23 cellular contexts compared by ENCODE assay signal in genomic region chr21:16773206-16773605, GRCh38.
DNase-seq lines count a peak whose midpoint lies in the region; ATAC-seq, FAIRE-seq and TF ChIP-seq lines count a peak whose summit lies in the region.
"Had no signal": no experiment of that assay in that cellular context is flagged by ENCODE, and none has a peak within 500 bp of the region (broad histone marks: within the 10 kb centered on the region; RNA-seq: fewer than 3 reads in every experiment).

No MANE protein-coding gene starts in this region.

- no peaks in the 10 kb centered on the region for H3K27me3 Mint-ChIP-seq in astrocyte (ENCODE audit: low read depth, unreplicated experiment)
- H3K27me3 Mint-ChIP-seq in activated CD4-positive, alpha-beta T cell treated with anti-CD3 and anti-CD28 coated beads, Interleukin-2, amount 10 ng/mL, durations not matched to agents 7 days and 5 days: no peaks in the 10 kb centered on the region
- H3K27me3 Mint-ChIP-seq: central memory CD8-positive, alpha-beta T cell had no signal

- no peak overlapping the region for H3K4me3 Mint-ChIP-seq in astrocyte (ENCODE audit: unreplicated experiment)
- H3K4me3 Mint-ChIP-seq in activated CD4-positive, alpha-beta T cell treated with anti-CD3 and anti-CD28 coated beads, Interleukin-2, amount 10 ng/mL, durations not matched to agents 7 days and 5 days: no peak overlapping the region
- H3K4me3 Mint-ChIP-seq: central memory CD8-positive, alpha-beta T cell had no signal

- H4K20me1 ChIP-seq in SK-N-SH (ENCODE audit: insufficient read depth) (no peaks in the 10 kb centered on the region), astrocyte (ENCODE audit: insufficient read depth, low read length) (no peaks in the 10 kb centered on the region), smooth muscle cell (ENCODE audit: low read depth) (no peaks in the 10 kb centered on the region)

- H3K36me3 Mint-ChIP-seq in astrocyte (ENCODE audit: low read depth, unreplicated experiment): no peaks in the 10 kb centered on the region
- no peaks in the 10 kb centered on the region for H3K36me3 Mint-ChIP-seq in activated CD4-positive, alpha-beta T cell treated with anti-CD3 and anti-CD28 coated beads, Interleukin-2, amount 10 ng/mL, durations not matched to agents 7 days and 5 days (ENCODE audit: low read depth)

- H3K4me1 Mint-ChIP-seq in astrocyte (ENCODE audit: low read depth, unreplicated experiment): peaks cover 18% of the 10 kb centered on the region
- no peaks in the 10 kb centered on the region for H3K4me1 Mint-ChIP-seq in activated CD4-positive, alpha-beta T cell treated with anti-CD3 and anti-CD28 coated beads, Interleukin-2, amount 10 ng/mL, durations not matched to agents 7 days and 5 days
- H3K4me1 Mint-ChIP-seq: central memory CD8-positive, alpha-beta T cell had no signal

- H3K4me1 ChIP-seq in SK-N-SH (ENCODE audit: control insufficient read depth in 1 of 2, insufficient read depth in 2 of 2, low read depth in 1 of 2, low read length in 1 of 2): peaks cover 0 to 2% of the 10 kb centered on the region in 2 experiments; a peak in 3 of 4 replicates
- H3K4me1 ChIP-seq in astrocyte (ENCODE audit: insufficient read depth, low read length): no peaks in the 10 kb centered on the region
- no peaks in the 10 kb centered on the region for H3K4me1 ChIP-seq in smooth muscle cell (ENCODE audit: low read depth)
- H3K4me1 ChIP-seq: upper lobe of left lung had no signal

- CTCF ChIA-PET in SK-N-SH (lab: Yijun Ruan, JAX): no interaction called here
- CTCF ChIA-PET in activated CD4-positive, alpha-beta T cell treated with anti-CD3 and anti-CD28 coated beads, Interleukin-2, amount 10 ng/mL, durations not matched to agents 7 days and 5 days (lab: Charles Lee): no interaction called here

- H3K9me3 Mint-ChIP-seq in astrocyte (ENCODE audit: unreplicated experiment): no peaks in the 10 kb centered on the region
- H3K9me3 Mint-ChIP-seq in activated CD4-positive, alpha-beta T cell treated with anti-CD3 and anti-CD28 coated beads, Interleukin-2, amount 10 ng/mL, durations not matched to agents 7 days and 5 days: peaks cover 10% of the 10 kb centered on the region

- H3K9me2 ChIP-seq in SK-N-SH: no peaks in the 10 kb centered on the region

- DNase-seq in SK-N-SH (no peak), astrocyte (ENCODE audit: low read depth) (peak; percentile 35), fibroblast of the aortic adventitia (ENCODE audit: low read depth) (peak; percentile 32), smooth muscle cell (lab: John Stamatoyannopoulos, UW; ENCODE audit: unreplicated experiment) (no peak), NCI-H748 (lab: John Stamatoyannopoulos, UW; ENCODE audit: unreplicated experiment) (no peak)
- DNase-seq in stimulated activated CD4-positive, alpha-beta T cell treated with anti-CD3 and anti-CD28 coated beads, Interleukin-4, amount 100 ng/mL, for 4 hours: no peak
- no peak for DNase-seq in activated CD4-positive, alpha-beta T cell treated with anti-CD3 and anti-CD28 coated beads, Interleukin-2, amount 10 ng/mL, durations not matched to agents 7 days and 5 days
- DNase-seq: activated CD4-positive, alpha-beta T cell treated with anti-CD3 and anti-CD28 coated beads for 1 hour; activated naive CD4-positive, alpha-beta T cell treated with Interleukin-2 at 50 U/mL for 16 hours; activated T-cell treated with anti-CD3 and anti-CD28 coated beads, Interleukin-2, amount 50 U/mL, for 48 hours; anterior cingulate cortex; erythroblast; MG63; NCI-H1436; NCI-H2171; NCI-H69; upper lobe of left lung had no signal

- TF ChIP-seq CTCF in SK-N-SH (IDR thresholded peaks at IDR 0.05) (no peak), astrocyte (IDR thresholded peaks at IDR 0.05; ENCODE audit: insufficient read depth, low read depth, low read length) (no peak), fibroblast of the aortic adventitia (IDR thresholded peaks at IDR 0.05; ENCODE audit: insufficient read depth, low read length) (no peak), smooth muscle cell (IDR thresholded peaks at IDR 0.05; ENCODE audit: borderline replicate concordance, insufficient read depth, poor library complexity, severe bottlenecking) (no peak)

- H3K4me3 ChIP-seq in SK-N-SH (ENCODE audit: low read depth in 2 of 2, low read length in 1 of 2) (no peak overlapping the region), astrocyte (ENCODE audit: insufficient read depth, low read depth, low read length) (no peak overlapping the region), fibroblast of the aortic adventitia (ENCODE audit: low read depth, low read length) (no peak overlapping the region), smooth muscle cell (no peak overlapping the region)
- H3K4me3 ChIP-seq: MG63, upper lobe of left lung had no signal

- 34% methylated on average over 1 of the region's 1 CpG for WGBS in SK-N-SH (ENCODE audit: low lambda C conversion rate)
- 58% methylated on average over 1 of the region's 1 CpG for WGBS in smooth muscle cell (ENCODE audit: low lambda C conversion rate)

- no peak for TF ChIP-seq RAD21 in SK-N-SH (IDR thresholded peaks at IDR 0.05; ENCODE audit: low read length)

- H3K27ac ChIP-seq in SK-N-SH (ENCODE audit: low read depth in 2 of 2, low read length in 1 of 2): no peak overlapping the region
- no peak overlapping the region for H3K27ac ChIP-seq in astrocyte (ENCODE audit: low read depth, low read length)
- no peak overlapping the region for H3K27ac ChIP-seq in smooth muscle cell (ENCODE audit: low read depth)
- H3K27ac ChIP-seq: 22Rv1, HL-60, upper lobe of left lung had no signal

- POLR2A ChIA-PET in SK-N-SH (lab: Yijun Ruan, JAX): no interaction called here
- POLR2A ChIA-PET in activated CD4-positive, alpha-beta T cell treated with anti-CD3 and anti-CD28 coated beads, Interleukin-2, amount 10 ng/mL, durations not matched to agents 7 days and 5 days (lab: Charles Lee): no interaction called here

- no peak for FAIRE-seq in astrocyte (lab: Jason Lieb, UNC)
- FAIRE-seq: GM12892, TTC549 had no signal

- peak; percentile 52; the same call in 2 of the 3 replicates for ATAC-seq in SK-N-SH treated with all-trans-retinoic acid at 6 μM for 48 hours

- H3K9ac ChIP-seq in SK-N-SH: no peak overlapping the region
- H3K9ac ChIP-seq in astrocyte (ENCODE audit: low read length): no peak overlapping the region
- no peak overlapping the region for H3K9ac ChIP-seq in smooth muscle cell (ENCODE audit: low read depth)

- H3K27me3 ChIP-seq in SK-N-SH (ENCODE audit: insufficient read depth) (no peaks in the 10 kb centered on the region), astrocyte (ENCODE audit: insufficient read depth, low read length) (no peaks in the 10 kb centered on the region), smooth muscle cell (ENCODE audit: low read depth) (no peaks in the 10 kb centered on the region)
- H3K27me3 ChIP-seq: MG63, upper lobe of left lung had no signal

- H3K4me2 ChIP-seq in SK-N-SH (no peak overlapping the region), astrocyte (ENCODE audit: low read length) (no peak overlapping the region), smooth muscle cell (peak overlapping the region; percentile 14)

- no peaks in the 10 kb centered on the region for H3K79me2 ChIP-seq in SK-N-SH (ENCODE audit: insufficient read depth)
- no peaks in the 10 kb centered on the region for H3K79me2 ChIP-seq in astrocyte (ENCODE audit: insufficient read depth, low read length)
- H3K79me2 ChIP-seq in smooth muscle cell (ENCODE audit: low read depth): no peaks in the 10 kb centered on the region

- no peak for TF ChIP-seq EP300 in SK-N-SH (IDR thresholded peaks at IDR 0.05; ENCODE audit: borderline replicate concordance in 1 of 2, low read depth in 1 of 2, low read length in 1 of 2)

- H3K36me3 ChIP-seq in SK-N-SH (replicated peaks in 1 of 2; ENCODE audit: control insufficient read depth in 1 of 2, insufficient read depth in 2 of 2, low read length in 1 of 2) (no peaks in the 10 kb centered on the region), astrocyte (ENCODE audit: insufficient read depth, low read length) (no peaks in the 10 kb centered on the region), smooth muscle cell (ENCODE audit: low read depth) (no peaks in the 10 kb centered on the region)
- H3K36me3 ChIP-seq: MG63, upper lobe of left lung had no signal

- no peak overlapping the region for H3K27ac Mint-ChIP-seq in astrocyte (ENCODE audit: unreplicated experiment)
- no peak overlapping the region for H3K27ac Mint-ChIP-seq in activated CD4-positive, alpha-beta T cell treated with anti-CD3 and anti-CD28 coated beads, Interleukin-2, amount 10 ng/mL, durations not matched to agents 7 days and 5 days

- H2AFZ ChIP-seq in SK-N-SH (ENCODE audit: low read depth) (no peak overlapping the region), astrocyte (ENCODE audit: low read depth, low read length) (no peak overlapping the region), smooth muscle cell (ENCODE audit: low read depth) (no peak overlapping the region)

- H3K9me3 ChIP-seq in SK-N-SH (no peaks in the 10 kb centered on the region), astrocyte (ENCODE audit: insufficient read depth, low read depth, low read length) (no peaks in the 10 kb centered on the region), smooth muscle cell (replicated peaks; ENCODE audit: low read depth) (no peaks in the 10 kb centered on the region)
- H3K9me3 ChIP-seq: MG63 had no signal

- H3F3A ChIP-seq in SK-N-SH (replicated peaks; ENCODE audit: insufficient read depth): no peaks in the 10 kb centered on the region
- H3F3A ChIP-seq in smooth muscle cell (ENCODE audit: low read depth): no peaks in the 10 kb centered on the region

TF ChIP-seq in SK-N-SH treated with all-trans-retinoic acid at 6 μM for 48 hours, 23 proteins besides CTCF, POLR2A, EP300 and RAD21 (continues in another document):
- TF ChIP-seq GLIS3 (CRISPR knock-in tag; IDR thresholded peaks at IDR 0.05) (no peak), BACH2 (CRISPR knock-in tag; IDR thresholded peaks at IDR 0.05; ENCODE audit: borderline replicate concordance) (no peak)

TF ChIP-seq in SK-N-SH, 30 proteins besides CTCF, POLR2A, EP300 and RAD21:
- no peak for TF ChIP-seq TEAD4 (IDR thresholded peaks at IDR 0.05; ENCODE audit: borderline replicate concordance, insufficient read depth)
TF ChIP-seq in SK-N-SH: peak in this region for 0.

Comparison
In these comparisons a context has a peak if more than half of its experiments do, and no peak if none do; other contexts are left out.
1. DNase-seq: peak in astrocyte (single experiment) and fibroblast of the aortic adventitia (single experiment); none in SK-N-SH (single experiment), smooth muscle cell (single experiment), stimulated activated CD4-positive, alpha-beta T cell treated with anti-CD3 and anti-CD28 coated beads, Interleukin-4, amount 100 ng/mL, for 4 hours (0 of 2), activated CD4-positive, alpha-beta T cell treated with anti-CD3 and anti-CD28 coated beads, Interleukin-2, amount 10 ng/mL, durations not matched to agents 7 days and 5 days (single experiment) and NCI-H748 (single experiment).